Comparison of ENCODE assay signal across 8 cellular contexts in genomic region chr6:105077592-105078463, GRCh38.
DNase-seq lines count a peak whose midpoint lies in the region; ATAC-seq, FAIRE-seq and TF ChIP-seq lines count a peak whose summit lies in the region.

No MANE protein-coding gene starts in this region.

- H3F3A ChIP-seq in DOHH2 (ENCODE audit: control insufficient read depth, insufficient read depth): no peaks in the 10 kb centered on the region

- no peak overlapping the region for H3K4me2 ChIP-seq in DOHH2 (ENCODE audit: low read length)

- peak; percentile 11 for DNase-seq in Jurkat, Clone E6-1 (ENCODE audit: low read depth, low spot score)
- DNase-seq in Peyer's patch: no peak
- peak; percentile 71 for DNase-seq in fibroblast of pulmonary artery (ENCODE audit: low read depth)
- peak; percentile 11 for DNase-seq in small intestine
- no peak for DNase-seq in activated CD8-positive, alpha-beta memory T cell treated with anti-CD3 and anti-CD28 coated beads for 24 hours
- no peak for DNase-seq in stimulated activated naive CD4-positive, alpha-beta T cell (lab: John Stamatoyannopoulos, UW)

- H3K4me3 ChIP-seq in DOHH2 (ENCODE audit: low read length) (no peak overlapping the region), Peyer's patch (no peak overlapping the region), fibroblast of pulmonary artery (replicated peaks; ENCODE audit: low read depth, low read length) (no peak overlapping the region), small intestine (ENCODE audit: low read depth in 1 of 2, low read length in 2 of 2) (no peak overlapping the region)
- H3K4me3 ChIP-seq in Jurkat, Clone E6-1 (ENCODE audit: low read length): no peak overlapping the region

- WGBS in small intestine, 3 donors: 0 to 8% (median 0%) methylated on average over 1 of the region's 1 CpG

- H3K27ac ChIP-seq in DOHH2 (ENCODE audit: low read depth, low read length): no peak overlapping the region
- no peak overlapping the region for H3K27ac ChIP-seq in Peyer's patch
- no peak overlapping the region for H3K27ac ChIP-seq in small intestine (ENCODE audit: low read depth in 1 of 2, low read length in 1 of 2)

- no peak for ATAC-seq in GM19455 (IDR thresholded peaks at IDR 0.05; ENCODE audit: unreplicated experiment)

- H3K4me1 ChIP-seq in DOHH2 (ENCODE audit: control insufficient read depth, low read length): no peaks in the 10 kb centered on the region
- H3K4me1 ChIP-seq in Peyer's patch: no peaks in the 10 kb centered on the region
- H3K4me1 ChIP-seq in small intestine (ENCODE audit: control insufficient read depth in 2 of 2, insufficient read depth in 1 of 2, low read depth in 1 of 2, low read length in 1 of 2): no peaks in the 10 kb centered on the region

- TF ChIP-seq CTCF in DOHH2 (IDR thresholded peaks at IDR 0.05; ENCODE audit: low read depth, low read length, poor library complexity, severe bottlenecking) (peak; percentile 58), Peyer's patch (IDR thresholded peaks at IDR 0.05) (peak in 4 of 6 experiments; percentile 29 to 58 (median 48)), fibroblast of pulmonary artery (IDR thresholded peaks at IDR 0.05; ENCODE audit: low read length, missing control alignments) (peak; percentile 50)

- no peaks in the 10 kb centered on the region for H3K36me3 ChIP-seq in DOHH2 (ENCODE audit: control insufficient read depth, low read length)
- no peaks in the 10 kb centered on the region for H3K36me3 ChIP-seq in Peyer's patch
- no peaks in the 10 kb centered on the region for H3K36me3 ChIP-seq in small intestine (ENCODE audit: control insufficient read depth in 2 of 2, insufficient read depth in 2 of 2, low read length in 2 of 2)

- H3K27me3 ChIP-seq in DOHH2 (ENCODE audit: control insufficient read depth, low read length) (peaks cover 4% of the 10 kb centered on the region), Peyer's patch (no peaks in the 10 kb centered on the region), small intestine (ENCODE audit: control insufficient read depth in 2 of 2, insufficient read depth in 2 of 2, low read length in 2 of 2) (no peaks in the 10 kb centered on the region)

- H3K9me3 ChIP-seq in DOHH2 (ENCODE audit: control insufficient read depth, insufficient read depth, low read length) (no peaks in the 10 kb centered on the region), Peyer's patch (no peaks in the 10 kb centered on the region), small intestine (ENCODE audit: control insufficient read depth, low read depth) (no peaks in the 10 kb centered on the region)

- H3K9me2 ChIP-seq in DOHH2 (replicated peaks; ENCODE audit: control insufficient read depth, low read length): no peaks in the 10 kb centered on the region

- peak; percentile 30 for FAIRE-seq in small intestine (lab: Jason Lieb, UNC)

- H4K20me1 ChIP-seq in DOHH2 (ENCODE audit: control insufficient read depth, insufficient read depth, low read depth, low read length): no peaks in the 10 kb centered on the region

- TF ChIP-seq POLR2A in Peyer's patch (IDR thresholded peaks at IDR 0.05): no peak

- H3K79me2 ChIP-seq in DOHH2 (ENCODE audit: control insufficient read depth, low read length): no peaks in the 10 kb centered on the region

Comparison
In these comparisons a context has a peak if more than half of its experiments do, and no peak if none do; other contexts are left out.
1. DNase-seq: peak in Jurkat, Clone E6-1 (single experiment), fibroblast of pulmonary artery (single experiment) and small intestine (single experiment); none in Peyer's patch (0 of 3), activated CD8-positive, alpha-beta memory T cell treated with anti-CD3 and anti-CD28 coated beads for 24 hours (single experiment) and stimulated activated naive CD4-positive, alpha-beta T cell (0 of 6).
2. Peak in every context shown above with its lines, with median percentiles within 50 percentile points of each other: CTCF ChIP-seq.